ENCODE assay signal across 1 cellular context in genomic region chr20:34628026-34628425, GRCh38.
TF ChIP-seq lines count a peak whose summit lies in the region.

No MANE protein-coding gene starts in this region.

TF ChIP-seq in IMR-90, 13 proteins besides CTCF, POLR2A, EP300 and RAD21:
- TF ChIP-seq, protein P1, sequence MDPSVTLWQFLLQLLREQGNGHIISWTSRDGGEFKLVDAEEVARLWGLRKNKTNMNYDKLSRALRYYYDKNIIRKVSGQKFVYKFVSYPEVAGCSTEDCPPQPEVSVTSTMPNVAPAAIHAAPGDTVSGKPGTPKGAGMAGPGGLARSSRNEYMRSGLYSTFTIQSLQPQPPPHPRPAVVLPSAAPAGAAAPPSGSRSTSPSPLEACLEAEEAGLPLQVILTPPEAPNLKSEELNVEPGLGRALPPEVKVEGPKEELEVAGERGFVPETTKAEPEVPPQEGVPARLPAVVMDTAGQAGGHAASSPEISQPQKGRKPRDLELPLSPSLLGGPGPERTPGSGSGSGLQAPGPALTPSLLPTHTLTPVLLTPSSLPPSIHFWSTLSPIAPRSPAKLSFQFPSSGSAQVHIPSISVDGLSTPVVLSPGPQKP (IDR thresholded peaks at IDR 0.05; ENCODE audit: borderline replicate concordance, low read depth, low read length): no peak
- no peak for TF ChIP-seq CHD1 (IDR thresholded peaks at IDR 0.05; ENCODE audit: low read depth, low read length)
- TF ChIP-seq MXI1 (IDR thresholded peaks at IDR 0.05; ENCODE audit: borderline replicate concordance, low read depth, low read length): no peak
- no peak for TF ChIP-seq MAZ (IDR thresholded peaks at IDR 0.05; ENCODE audit: borderline replicate concordance, low read depth, low read length)
- TF ChIP-seq NFE2L2 (IDR thresholded peaks at IDR 0.05; ENCODE audit: low read depth, low read length): no peak
- TF ChIP-seq MAFK (IDR thresholded peaks at IDR 0.05; ENCODE audit: low read depth, low read length): no peak
- no peak for TF ChIP-seq CEBPB (IDR thresholded peaks at IDR 0.05; ENCODE audit: low read depth, low read length)
